In the genomic region with DNA sequence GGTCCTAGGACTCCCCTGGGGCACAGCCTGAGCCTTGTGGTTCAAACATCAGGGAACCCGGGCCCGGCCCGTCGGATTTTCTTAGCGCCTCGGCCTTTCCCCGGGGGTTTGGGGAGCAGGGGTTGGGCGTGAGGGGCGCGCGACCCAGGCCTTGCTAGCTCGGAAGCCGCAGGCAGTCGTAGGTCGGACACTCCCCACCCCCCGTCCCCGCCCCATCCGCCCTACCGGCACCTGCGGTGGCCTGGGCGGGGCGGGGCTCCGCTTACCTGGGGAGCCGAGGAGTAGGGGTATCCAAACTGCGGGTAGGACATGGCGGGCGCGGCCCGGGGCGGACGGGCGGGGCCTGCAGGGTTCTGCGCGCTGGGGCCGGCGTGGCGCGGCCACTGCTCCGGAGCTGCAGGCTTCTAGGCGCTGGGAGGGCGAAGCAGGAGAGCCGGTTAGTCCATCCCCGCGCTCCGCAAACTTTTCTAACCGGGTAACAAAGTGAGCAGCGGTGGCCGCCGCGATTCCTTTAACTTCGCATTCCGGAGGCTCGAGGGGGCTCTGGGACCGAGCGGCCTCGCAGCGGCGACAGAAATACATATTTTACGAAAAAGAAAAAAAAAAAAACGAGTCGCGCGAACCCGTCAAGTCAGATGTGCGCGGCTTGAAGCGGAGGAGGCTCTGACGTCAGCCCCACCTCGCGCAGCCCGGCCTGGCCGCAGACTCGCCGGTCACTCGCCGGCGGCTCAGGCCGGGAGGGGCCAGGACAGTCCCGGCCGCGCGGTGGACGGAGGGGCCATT, we compare ENCODE assay signal across 9 cellular contexts. TPM values are rescaled to one million over a fixed set of nuclear protein-coding genes. Genes with fewer than 3 reads are reported as not detected.
DNase-seq lines count a peak whose midpoint lies in the region; ATAC-seq and TF ChIP-seq lines count a peak whose summit lies in the region.
"Had no signal": no experiment of that assay in that cellular context is flagged by ENCODE, and none has a peak within 500 bp of the region (broad histone marks: within the 10 kb centered on the region; RNA-seq: fewer than 3 reads in every experiment).

A gene (minus strand): TSS at position 589 of the 783 bp plus-strand sequence. CDS start 278 bp downstream, at position 311.

- peak; percentile 71 for DNase-seq in ELF-1 (ENCODE audit: low read depth, low spot score)
- DNase-seq in RPMI7951 (ENCODE audit: low read depth): peak; percentile 6
- DNase-seq in cardiac septum (ENCODE audit: low spot score): no peak
- peak; percentile 30 for DNase-seq in prostate gland (ENCODE audit: low spot score)
- no peak for DNase-seq in stimulated activated naive CD4-positive, alpha-beta T cell treated with Interleukin-2 at 50 U/mL for 16 hours (lab: John Stamatoyannopoulos, UW)
- DNase-seq in NCI-H2081 treated with DMSO at 0.1 percent for 48 hours (lab: John Stamatoyannopoulos, UW): no peak

- no peaks in the 10 kb centered on the region for H3K9me3 ChIP-seq in prostate gland

- TF ChIP-seq CTCF in prostate gland (IDR thresholded peaks at IDR 0.05): no peak

- peak within 1 kb of the TSS; percentile 75 to 79 for H3K27ac ChIP-seq in prostate gland

- intact Hi-C loops in cardiac septum (cut with DNase I) (loop anchor here (5.0 kb wide), 1 partner anchor 65 kb away; no protein-coding TSS in a partner anchor), prostate gland (cut with DNase I) (no loop called here)

- TF ChIP-seq POLR2A in prostate gland (IDR thresholded peaks at IDR 0.05): no peak

- WGBS in prostate gland: 1% methylated on average over 83 of the region's 83 CpGs

- H3K4me3 ChIP-seq in prostate gland: peak within 1 kb of the TSS; percentile 34 to 40
- H3K4me3 ChIP-seq: GM12878 had no signal

- no peak for ATAC-seq in HG03135 (IDR thresholded peaks at IDR 0.05; ENCODE audit: unreplicated experiment)
- no peak for ATAC-seq in GM19395 (IDR thresholded peaks at IDR 0.05; ENCODE audit: unreplicated experiment)

- H3K36me3 ChIP-seq in prostate gland: no peaks in the 10 kb centered on the region

- peaks cover 30% of the 10 kb centered on the region for H3K27me3 ChIP-seq in prostate gland (replicated peaks; ENCODE audit: insufficient read depth)

- peaks cover 10% of the 10 kb centered on the region for H3K4me1 ChIP-seq in prostate gland (replicated peaks)

RNA-seq across cellular contexts. Expression of the gene that starts here (rescaled TPM):
- not detected in 2 replicates for total RNA-seq in RPMI7951 (2014; rRNA removed; shearing (Covaris generic))
- 12.1 TPM for total RNA-seq in cardiac septum
- total RNA-seq in prostate gland: 10 to 100 TPM in 1 of 2 donors, 1 to 10 TPM in 1; 1.8 to 30.0 TPM
- total RNA-seq: GM12878 had no signal

Comparison
In these comparisons a context has a peak if more than half of its experiments do, and no peak if none do; other contexts are left out.
1. Peak in DNase-seq in RPMI7951; RNA of the gene not detected or under 1 TPM.
2. DNase-seq: peak in ELF-1 (single experiment) and prostate gland (single experiment); none in cardiac septum (single experiment), stimulated activated naive CD4-positive, alpha-beta T cell treated with Interleukin-2 at 50 U/mL for 16 hours (single experiment) and NCI-H2081 treated with DMSO at 0.1 percent for 48 hours (single experiment).